Comparison of ENCODE assay signal across 10 cellular contexts in the genomic region with DNA sequence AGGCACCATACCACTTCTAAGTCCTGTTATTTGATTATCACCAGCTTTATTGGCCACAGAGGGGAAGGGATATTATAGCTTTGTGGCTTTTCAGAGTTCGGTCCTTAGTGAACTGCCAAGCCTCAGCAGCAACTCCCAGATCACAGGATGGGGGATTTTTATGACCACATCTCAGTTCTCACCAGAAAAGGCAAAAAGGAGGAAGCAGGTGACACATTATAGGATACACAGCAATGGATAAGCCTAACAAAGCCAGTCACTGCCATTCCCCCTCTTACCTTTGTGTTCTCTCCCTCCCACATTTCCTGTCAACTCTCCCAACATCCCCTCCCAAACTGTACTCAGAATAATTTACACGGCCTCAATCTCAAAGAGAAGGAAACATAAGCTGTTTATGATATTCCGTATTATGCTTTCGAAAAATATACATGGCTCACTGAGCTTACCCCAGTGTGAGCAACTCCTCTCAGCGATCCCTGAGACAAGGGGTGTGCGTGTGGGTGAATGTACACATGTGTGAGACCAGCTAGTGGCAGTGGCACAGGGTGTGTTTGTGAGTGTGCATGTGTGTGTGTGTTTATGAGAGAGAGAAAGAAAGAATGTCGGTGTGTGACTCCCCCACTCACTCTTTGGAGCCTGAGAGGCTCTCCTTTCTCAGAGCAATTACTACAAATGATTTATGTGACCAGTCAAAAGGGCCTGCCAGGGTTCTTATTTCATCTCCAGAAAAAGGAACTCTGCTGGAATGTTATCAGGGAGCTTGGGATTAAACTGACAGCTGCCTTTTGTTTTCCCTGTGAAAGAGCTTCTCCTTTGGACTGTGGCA.
DNase-seq lines count a peak whose midpoint lies in the region; ATAC-seq, FAIRE-seq and TF ChIP-seq lines count a peak whose summit lies in the region.
"Had no signal": no experiment of that assay in that cellular context is flagged by ENCODE, and none has a peak within 500 bp of the region (broad histone marks: within the 10 kb centered on the region; RNA-seq: fewer than 3 reads in every experiment).

No MANE protein-coding gene starts in this region.

- peak overlapping the region; percentile 90 for H3K27ac Mint-ChIP-seq in endothelial cell (ENCODE audit: unreplicated experiment)
- H3K27ac Mint-ChIP-seq: activated naive CD8-positive, alpha-beta T cell treated with anti-CD3 and anti-CD28 coated beads for 36 hours had no signal

- H3K9me3 Mint-ChIP-seq in endothelial cell (ENCODE audit: unreplicated experiment), result peaks cover 3% of the 10 kb centered on the region

- H4K20me1 ChIP-seq in neural cell (ENCODE audit: insufficient read depth), result no peaks in the 10 kb centered on the region

- H3K4me2 ChIP-seq in neural cell (ENCODE audit: low read length), result no peak overlapping the region

- no peak for FAIRE-seq in RCC 7860 (lab: Jason Lieb, UNC)

- H3F3A ChIP-seq in neural cell (ENCODE audit: insufficient read depth, low read length, poor library complexity, severe bottlenecking), result peaks cover 3% of the 10 kb centered on the region

- H2AFZ ChIP-seq in neural cell (ENCODE audit: low read depth, low read length), result peak overlapping the region; percentile 17

- H3K9me3 ChIP-seq in neural cell (ENCODE audit: low read length), result no peaks in the 10 kb centered on the region

- H3K27ac ChIP-seq in neural cell (ENCODE audit: low read length), result peak overlapping the region; percentile 68

- H3K36me3 ChIP-seq in neural cell (ENCODE audit: insufficient read depth, low read length), result no peaks in the 10 kb centered on the region

- TF ChIP-seq CTCF in endothelial cell (IDR thresholded peaks at IDR 0.05; ENCODE audit: unreplicated experiment) (no peak), neural cell (IDR thresholded peaks at IDR 0.05; ENCODE audit: poor library complexity, severe bottlenecking) (no peak)

- H3K36me3 Mint-ChIP-seq in endothelial cell (ENCODE audit: low read depth, unreplicated experiment), result peaks cover 4% of the 10 kb centered on the region
- H3K36me3 Mint-ChIP-seq: activated naive CD8-positive, alpha-beta T cell treated with anti-CD3 and anti-CD28 coated beads for 36 hours had no signal

- H3K4me1 Mint-ChIP-seq in endothelial cell (ENCODE audit: unreplicated experiment), result peaks cover 32% of the 10 kb centered on the region

- DNase-seq in DMS153 (lab: John Stamatoyannopoulos, UW), result peak; percentile 94
- peak; percentile 79 for DNase-seq in NCI-H2029 treated with DMSO at 0.1 percent for 48 hours (lab: John Stamatoyannopoulos, UW)
- DNase-seq in endothelial cell (ENCODE audit: low spot score), result no peak
- DNase-seq in activated gamma-delta T cell (lab: John Stamatoyannopoulos, UW), result no peak
- no peak for DNase-seq in RCC 7860 (ENCODE audit: low spot score)
- no peak for DNase-seq in RPMI8226
- DNase-seq: activated naive CD8-positive, alpha-beta T cell treated with anti-CD3 and anti-CD28 coated beads for 36 hours; esophagus squamous epithelium had no signal

- ATAC-seq in GM19397 (IDR thresholded peaks at IDR 0.05; ENCODE audit: unreplicated experiment), result no peak

- H3K9ac ChIP-seq in neural cell (ENCODE audit: low read length), result peak overlapping the region; percentile 38

- no peaks in the 10 kb centered on the region for H3K9me2 ChIP-seq in neural cell (ENCODE audit: insufficient read depth, low read length)

- no peak for TF ChIP-seq EP300 in neural cell (conservative IDR thresholded peaks at IDR 0.05; ENCODE audit: poor library complexity, severe bottlenecking)

- H3K4me3 ChIP-seq in neural cell (ENCODE audit: low read length), result no peak overlapping the region
- H3K4me3 ChIP-seq: esophagus squamous epithelium had no signal

- no peak for TF ChIP-seq RAD21 in neural cell (conservative IDR thresholded peaks at IDR 0.05)

- no peaks in the 10 kb centered on the region for H3K27me3 ChIP-seq in neural cell (ENCODE audit: insufficient read depth, low read depth, low read length)
- H3K27me3 ChIP-seq: esophagus squamous epithelium had no signal

- H3K4me3 Mint-ChIP-seq in endothelial cell (ENCODE audit: unreplicated experiment), result no peak overlapping the region
- H3K4me3 Mint-ChIP-seq: activated naive CD8-positive, alpha-beta T cell treated with anti-CD3 and anti-CD28 coated beads for 36 hours had no signal

- H3K27me3 Mint-ChIP-seq in endothelial cell (ENCODE audit: unreplicated experiment), result peaks cover 3% of the 10 kb centered on the region
- H3K27me3 Mint-ChIP-seq: activated naive CD8-positive, alpha-beta T cell treated with anti-CD3 and anti-CD28 coated beads for 36 hours had no signal

- H3K79me2 ChIP-seq in neural cell (replicated peaks; ENCODE audit: insufficient read depth, low read length), result peaks cover 14% of the 10 kb centered on the region

TF ChIP-seq in neural cell, 6 proteins besides CTCF, POLR2A, EP300 and RAD21:
- no peak for TF ChIP-seq EZH2 (IDR thresholded peaks at IDR 0.05; ENCODE audit: borderline replicate concordance, insufficient read depth, low read length, poor library complexity, severe bottlenecking)
- no peak for TF ChIP-seq MXI1 (conservative IDR thresholded peaks at IDR 0.05; ENCODE audit: poor library complexity, severe bottlenecking)
- TF ChIP-seq, protein P1, sequence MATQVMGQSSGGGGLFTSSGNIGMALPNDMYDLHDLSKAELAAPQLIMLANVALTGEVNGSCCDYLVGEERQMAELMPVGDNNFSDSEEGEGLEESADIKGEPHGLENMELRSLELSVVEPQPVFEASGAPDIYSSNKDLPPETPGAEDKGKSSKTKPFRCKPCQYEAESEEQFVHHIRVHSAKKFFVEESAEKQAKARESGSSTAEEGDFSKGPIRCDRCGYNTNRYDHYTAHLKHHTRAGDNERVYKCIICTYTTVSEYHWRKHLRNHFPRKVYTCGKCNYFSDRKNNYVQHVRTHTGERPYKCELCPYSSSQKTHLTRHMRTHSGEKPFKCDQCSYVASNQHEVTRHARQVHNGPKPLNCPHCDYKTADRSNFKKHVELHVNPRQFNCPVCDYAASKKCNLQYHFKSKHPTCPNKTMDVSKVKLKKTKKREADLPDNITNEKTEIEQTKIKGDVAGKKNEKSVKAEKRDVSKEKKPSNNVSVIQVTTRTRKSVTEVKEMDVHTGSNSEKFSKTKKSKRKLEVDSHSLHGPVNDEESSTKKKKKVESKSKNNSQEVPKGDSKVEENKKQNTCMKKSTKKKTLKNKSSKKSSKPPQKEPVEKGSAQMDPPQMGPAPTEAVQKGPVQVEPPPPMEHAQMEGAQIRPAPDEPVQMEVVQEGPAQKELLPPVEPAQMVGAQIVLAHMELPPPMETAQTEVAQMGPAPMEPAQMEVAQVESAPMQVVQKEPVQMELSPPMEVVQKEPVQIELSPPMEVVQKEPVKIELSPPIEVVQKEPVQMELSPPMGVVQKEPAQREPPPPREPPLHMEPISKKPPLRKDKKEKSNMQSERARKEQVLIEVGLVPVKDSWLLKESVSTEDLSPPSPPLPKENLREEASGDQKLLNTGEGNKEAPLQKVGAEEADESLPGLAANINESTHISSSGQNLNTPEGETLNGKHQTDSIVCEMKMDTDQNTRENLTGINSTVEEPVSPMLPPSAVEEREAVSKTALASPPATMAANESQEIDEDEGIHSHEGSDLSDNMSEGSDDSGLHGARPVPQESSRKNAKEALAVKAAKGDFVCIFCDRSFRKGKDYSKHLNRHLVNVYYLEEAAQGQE (IDR thresholded peaks at IDR 0.05; ENCODE audit: borderline replicate concordance), result no peak
- TF ChIP-seq POLR2AphosphoS5 (IDR thresholded peaks at IDR 0.05), result no peak
- TF ChIP-seq SMC3 (conservative IDR thresholded peaks at IDR 0.05; ENCODE audit: poor library complexity), result no peak
- no peak for TF ChIP-seq TAF1 (IDR thresholded peaks at IDR 0.05; ENCODE audit: low read depth)

Comparison
In these comparisons a context has a peak if more than half of its experiments do, and no peak if none do; other contexts are left out.
1. DNase-seq: peak in DMS153 (single experiment) and NCI-H2029 treated with DMSO at 0.1 percent for 48 hours (single experiment); none in endothelial cell (single experiment), activated gamma-delta T cell (single experiment), RCC 7860 (single experiment) and RPMI8226 (single experiment).